13 cellular contexts compared by ENCODE assay signal in the genomic region with DNA sequence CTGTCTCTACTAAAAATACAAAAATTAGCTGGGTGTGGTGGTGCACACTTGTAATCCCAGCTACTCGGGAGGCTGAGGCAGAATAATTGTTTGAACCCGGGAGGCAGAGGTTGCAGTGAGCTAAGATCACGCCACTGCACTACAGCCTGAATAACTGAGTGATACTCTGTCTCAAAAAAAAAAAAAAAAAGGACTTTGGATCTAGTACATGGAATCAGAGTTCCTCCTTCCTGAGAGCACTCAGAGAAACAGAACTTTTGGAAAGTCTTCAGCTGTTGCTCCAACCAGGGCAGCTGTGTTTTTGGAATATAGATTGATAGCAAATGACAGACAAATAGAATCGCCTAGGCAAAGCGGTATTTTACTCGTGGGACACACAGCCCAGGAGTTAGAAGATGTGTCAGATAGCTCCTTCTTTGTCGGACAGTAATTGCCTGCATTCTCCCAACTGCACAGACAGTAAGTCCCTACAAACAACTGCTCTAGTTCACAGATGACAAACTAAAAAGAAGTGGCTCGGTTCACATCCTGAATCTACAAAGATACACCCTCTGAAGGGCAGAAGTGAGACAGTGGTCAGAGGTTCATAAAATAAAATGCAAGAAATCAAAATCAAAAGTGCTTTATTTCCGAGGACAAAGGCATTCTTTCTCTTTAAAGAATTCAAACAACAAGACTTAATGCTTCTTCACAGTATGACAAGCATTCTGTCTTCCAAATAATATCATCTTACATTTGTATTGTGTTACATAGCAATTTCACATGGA. TPM values are rescaled to one million over a fixed set of nuclear protein-coding genes. Genes with fewer than 3 reads are reported as not detected.
DNase-seq lines count a peak whose midpoint lies in the region; ATAC-seq, FAIRE-seq and TF ChIP-seq lines count a peak whose summit lies in the region.
"Had no signal": no experiment of that assay in that cellular context is flagged by ENCODE, and none has a peak within 500 bp of the region (broad histone marks: within the 10 kb centered on the region; RNA-seq: fewer than 3 reads in every experiment).

No MANE protein-coding gene starts in this region.

- H3K4me1 ChIP-seq in right lobe of liver (peaks cover 0 to 8% (median 3%) of the 10 kb centered on the region in 4 donors), spleen (peaks cover 23 to 99% (median 87%) of the 10 kb centered on the region in 6 donors), BE2C (no peaks in the 10 kb centered on the region)

- no peaks in the 10 kb centered on the region for H3K9me3 ChIP-seq in right lobe of liver
- no peaks in the 10 kb centered on the region for H3K9me3 ChIP-seq in spleen
- H3K9me3 ChIP-seq in BE2C, result no peaks in the 10 kb centered on the region

- peak; percentile 9 for FAIRE-seq in GM12891 (lab: Jason Lieb, UNC)

- peaks cover 0 to 9% (median 0%) of the 10 kb centered on the region in 4 donors for H3K36me3 ChIP-seq in right lobe of liver
- peaks cover 0 to 48% (median 4%) of the 10 kb centered on the region in 6 donors for H3K36me3 ChIP-seq in spleen
- peaks cover 18% of the 10 kb centered on the region for H3K36me3 ChIP-seq in BE2C

- H3K4me3 ChIP-seq in right lobe of liver (no peak overlapping the region), spleen (peak overlapping the region in 1 of 8 donors; percentile 28), BE2C (ENCODE audit: low read depth, low read length) (no peak overlapping the region)

- TF ChIP-seq CTCF in right lobe of liver (IDR thresholded peaks at IDR 0.05) (no peak), spleen (IDR thresholded peaks at IDR 0.05 in 8 of 11, conservative IDR thresholded peaks at IDR 0.05 in 3 of 11) (no peak), BE2C (IDR thresholded peaks at IDR 0.05; ENCODE audit: low read depth, low read length) (no peak)

- intact Hi-C loops in right lobe of liver (cut with DNase I) (no loop called here), spleen (cut with DNase I; ENCODE audit: low total_unique reads) (no loop called here)

- DNase-seq in GM12891 (ENCODE audit: insufficient read length, low spot score) (no peak), right lobe of liver (no peak), spleen (no peak), EL (no peak), BE2C (no peak)
- DNase-seq: activated CD4-positive, alpha-beta T cell treated with anti-CD3 and anti-CD28 coated beads, Interleukin-2, amount 50 U/mL, for 1 hour; activated gamma-delta T cell treated with Interleukin-2 at 50 U/mL for 16 hours; NCI-H1105; NCI-H446 treated with DMSO at 0.1 percent for 48 hours; occipital lobe had no signal

- H3K27ac ChIP-seq in angular gyrus (ENCODE audit: low read depth, low read length), result peak overlapping the region; percentile 57
- peak overlapping the region in 2 of 3 donors; percentile 4 to 22 for H3K27ac ChIP-seq in right lobe of liver
- H3K27ac ChIP-seq in spleen, result peak overlapping the region in 6 of 8 donors; percentile 30 to 86 (median 82)
- H3K27ac ChIP-seq: C4-2B had no signal

- no peaks in the 10 kb centered on the region for H3K27me3 ChIP-seq in right lobe of liver
- H3K27me3 ChIP-seq in spleen (replicated peaks in 1 of 7), result no peaks in the 10 kb centered on the region
- H3K27me3 ChIP-seq in BE2C, result no peaks in the 10 kb centered on the region

- peak in 1 of 4 donors; percentile 26 for ATAC-seq in right lobe of liver
- ATAC-seq in GM18502 (IDR thresholded peaks at IDR 0.05; ENCODE audit: poor library complexity, unreplicated experiment), result no peak

- WGBS in right lobe of liver (ENCODE audit: insufficient coverage, low coverage, low lambda C conversion rate, missing lambda C conversion rate), result 70% methylated on average over 9 of the region's 9 CpGs
- 74 to 86% (median 83%) methylated on average over 9 of the region's 9 CpGs for WGBS in spleen, 5 donors

- TF ChIP-seq POLR2A in GM12891 (IDR thresholded peaks at IDR 0.05; ENCODE audit: low read depth, low read length), result no peak
- TF ChIP-seq POLR2A in right lobe of liver (IDR thresholded peaks at IDR 0.05), result no peak
- TF ChIP-seq POLR2A in spleen (IDR thresholded peaks at IDR 0.05), result no peak

TF ChIP-seq in GM12891, 5 proteins besides CTCF, POLR2A, EP300 and RAD21:
- TF ChIP-seq SPI1 (IDR thresholded peaks at IDR 0.05; ENCODE audit: low read depth, low read length), result no peak
- TF ChIP-seq POU2F2 (IDR thresholded peaks at IDR 0.05; ENCODE audit: low read depth, low read length), result no peak
- TF ChIP-seq PAX5 (IDR thresholded peaks at IDR 0.05; ENCODE audit: insufficient read depth, low read length, severe bottlenecking), result no peak
- TF ChIP-seq TAF1 (IDR thresholded peaks at IDR 0.05; ENCODE audit: low read depth, low read length), result no peak
- no peak for TF ChIP-seq POLR2AphosphoS5 (IDR thresholded peaks at IDR 0.05; ENCODE audit: low read depth, low read length)

RNA-seq across cellular contexts. Expression of gene NEK9, which starts 17.1 kb away (rescaled TPM):
- polyA plus RNA-seq in GM12891 (2012; ENCODE audit: low read depth, missing spikeins), result 39.9 TPM
- total RNA-seq in right lobe of liver (10 to 100 TPM; 22.2 to 56.8 (median 39.6) TPM), spleen (100 to 1,000 TPM in 1 of 7 donors, 10 to 100 TPM in 6; 68.5 to 102 (median 86.5) TPM)
- 10 to 100 TPM; 31.7 to 38.8 (median 33.0) TPM for polyA plus RNA-seq in spleen
- polyA plus RNA-seq in BE2C (2012; ENCODE audit: insufficient read depth, insufficient read length, low read depth), result 74.0 TPM

RNA-seq across cellular contexts. Expression of gene TMED10, which starts 32.5 kb away (rescaled TPM):
- polyA plus RNA-seq in GM12891 (2012; ENCODE audit: low read depth, missing spikeins), result 90.2 TPM
- total RNA-seq in right lobe of liver (100 to 1,000 TPM; 205 to 296 (median 279) TPM), spleen (100 to 1,000 TPM; 167 to 212 (median 191) TPM)
- polyA plus RNA-seq in spleen, result 10 to 100 TPM; 33.3 to 52.2 (median 46.6) TPM
- 153 TPM for polyA plus RNA-seq in BE2C (2012; ENCODE audit: insufficient read depth, insufficient read length, low read depth)

Comparison
In these comparisons a context has a peak if more than half of its experiments do, and no peak if none do; other contexts are left out.
1. H3K27ac ChIP-seq: peak in every context shown above with its lines; median percentile 82 in spleen; 57 in angular gyrus; 13 in right lobe of liver.